Comparison of ENCODE assay signal across 14 cellular contexts in the genomic region with DNA sequence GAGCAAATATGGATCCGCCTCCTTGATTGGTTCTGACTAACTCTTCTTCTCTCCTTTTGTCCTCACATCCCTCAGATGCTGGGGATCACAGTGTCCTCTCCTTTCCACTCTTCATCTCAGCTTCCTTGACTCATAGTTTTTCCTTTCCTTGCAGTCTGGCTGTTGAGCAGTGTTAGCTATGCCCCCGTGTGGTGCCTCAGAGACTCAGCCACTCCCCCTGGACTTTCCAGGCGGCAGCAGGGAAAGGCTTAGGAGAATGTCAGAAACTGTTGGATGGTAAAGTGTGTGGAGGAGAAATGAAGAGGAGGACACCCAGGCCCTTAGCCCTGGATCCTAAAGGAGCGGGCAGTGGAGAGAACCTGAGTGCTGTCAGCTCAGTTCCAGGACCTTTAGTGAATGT.
DNase-seq lines count a peak whose midpoint lies in the region; ATAC-seq and TF ChIP-seq lines count a peak whose summit lies in the region.
"Had no signal": no experiment of that assay in that cellular context is flagged by ENCODE, and none has a peak within 500 bp of the region (broad histone marks: within the 10 kb centered on the region; RNA-seq: fewer than 3 reads in every experiment).

No MANE protein-coding gene starts in this region.

- no peaks in the 10 kb centered on the region for H3K9me3 ChIP-seq in A673 (ENCODE audit: low read depth, low read length, poor library complexity, severe bottlenecking)
- H3K9me3 ChIP-seq: tibial nerve had no signal

- no peak overlapping the region for H3K27ac ChIP-seq in A673 (ENCODE audit: low read depth, low read length, poor library complexity, severe bottlenecking)
- H3K27ac ChIP-seq: tibial nerve had no signal

- no peak for ATAC-seq in left colon
- ATAC-seq: WTC11 had no signal

- peak; percentile 3 for DNase-seq in A673 (ENCODE audit: low spot score)
- no peak for DNase-seq in GM10248 (ENCODE audit: extremely low spot score)
- DNase-seq in kidney epithelial cell (ENCODE audit: low read depth), result no peak
- no peak for DNase-seq in KG1 (lab: John Stamatoyannopoulos, UW)
- DNase-seq in left colon, result no peak
- DNase-seq in GOT3 (lab: John Stamatoyannopoulos, UW), result no peak
- no peak for DNase-seq in KBM-7
- DNase-seq: activated naive CD4-positive, alpha-beta T cell; DMS79 treated with DMSO at 0.1 percent for 48 hours; NCI-H748 treated with DMSO at 0.1 percent for 48 hours; stimulated activated CD4-positive, alpha-beta T cell treated with anti-CD3 and anti-CD28 coated beads, Interleukin-4, amount 100 ng/mL, for 4 hours had no signal

- H3K4me1 ChIP-seq in A673 (ENCODE audit: insufficient read depth, low read length, poor library complexity, severe bottlenecking), result no peaks in the 10 kb centered on the region

- H3K27me3 ChIP-seq in A673 (replicated peaks; ENCODE audit: insufficient read depth, low read depth, low read length, poor library complexity), result peaks cover 12% of the 10 kb centered on the region
- no peaks in the 10 kb centered on the region for H3K27me3 ChIP-seq in kidney epithelial cell (ENCODE audit: control insufficient read depth, insufficient read depth, low read length)
- H3K27me3 ChIP-seq: tibial nerve had no signal

- H3K4me3 ChIP-seq in A673 (ENCODE audit: low read depth, low read length, poor library complexity, severe bottlenecking) (no peak overlapping the region), WI38 (ENCODE audit: low read depth, low read length) (no peak overlapping the region), kidney epithelial cell (ENCODE audit: low read depth, low read length) (no peak overlapping the region)
- H3K4me3 ChIP-seq: tibial nerve had no signal

- in situ Hi-C loops in KBM-7 (cut with MboI; ENCODE audit: low pct_unique_long_range_greater_than_20kb, low sequenced_read_pairs), result no loop called here

- POLR2A ChIA-PET in A673 (lab: Charles Lee; ENCODE audit: low non-redundant PET), result no interaction called here
- POLR2A ChIA-PET in GM10248 (lab: Yijun Ruan, JAX), result no interaction called here

- BruUV-seq in A673 (replicated peaks; lab: Mats Ljungman, UMichigan), result no TSS peak

- CTCF ChIA-PET in A673 (lab: Charles Lee) (no interaction called here), GM10248 (lab: Yijun Ruan, JAX) (interaction anchor here (1.7 kb wide), 1 partner anchor 14 kb away, joined by 9 read pairs; no protein-coding TSS in a partner anchor)

- intact Hi-C loops in A673 (cut with micrococcal nuclease; ENCODE audit: unreplicated experiment) (no loop called here), left colon (cut with DNase I, micrococcal nuclease) (no loop called here)

- no peaks in the 10 kb centered on the region for H3K36me3 ChIP-seq in A673 (ENCODE audit: insufficient read depth, low read length, poor library complexity, severe bottlenecking)
- H3K36me3 ChIP-seq in kidney epithelial cell (ENCODE audit: control insufficient read depth, insufficient read depth, low read length), result no peaks in the 10 kb centered on the region

- TF ChIP-seq CTCF in A673 (conservative IDR thresholded peaks at IDR 0.05; ENCODE audit: low read depth, low read length), result 0 out of 2 replicates have a peak, but pooled peaks have one; percentile 29
- TF ChIP-seq CTCF in GM10248 (IDR thresholded peaks at IDR 0.05; ENCODE audit: control extremely low read depth, extremely low read depth, low read depth, missing control alignments), result peak; percentile 26
- TF ChIP-seq CTCF in WI38 (IDR thresholded peaks at IDR 0.05; ENCODE audit: low read depth, low read length), result peak; percentile 28
- TF ChIP-seq CTCF in kidney epithelial cell (IDR thresholded peaks at IDR 0.05; ENCODE audit: insufficient read depth, low read length, poor library complexity, severe bottlenecking), result peak; percentile 14
